ENCODE assay signal across 12 cellular contexts in the genomic region with DNA sequence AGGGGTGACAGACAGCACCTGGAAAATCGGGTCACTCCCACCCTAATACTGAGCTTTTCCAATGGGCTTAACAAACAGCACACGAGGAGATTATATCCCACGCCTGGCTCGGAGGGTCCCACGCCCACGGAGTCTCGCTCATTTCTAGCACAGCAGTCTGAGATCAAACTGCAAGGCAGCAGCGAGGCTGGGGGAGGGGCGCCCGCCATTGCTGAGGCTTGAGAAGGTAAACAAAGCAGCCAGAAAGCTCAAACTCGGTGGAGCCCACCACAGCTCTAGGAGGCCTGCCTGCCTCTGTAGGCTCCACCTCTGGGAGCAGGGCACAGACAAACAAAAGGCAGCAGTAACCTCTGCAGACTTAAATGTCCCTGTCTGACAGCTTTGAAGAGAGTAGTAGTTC. TPM values are rescaled to one million over a fixed set of nuclear protein-coding genes. Genes with fewer than 3 reads are reported as not detected.
A peak's percentile ranks its signal among the peaks of the same experiment; 100 is the strongest.
DNase-seq lines count a peak whose midpoint lies in the region; ATAC-seq and TF ChIP-seq lines count a peak whose summit lies in the region.
"Not testable (repeated sequence)": the region's sequence is repeated elsewhere in the genome, so short reads cannot be mapped to it uniquely, and the experiment has no call there.
"Had no signal": no experiment of that assay in that cellular context is flagged by ENCODE, and none has a peak within 500 bp of the region (broad histone marks: within the 10 kb centered on the region; RNA-seq: fewer than 3 reads in every experiment).

No MANE protein-coding gene starts in this region.

- not testable (repeated sequence) for H3K9me3 ChIP-seq in CD4-positive, alpha-beta memory T cell (ENCODE audit: control insufficient read depth in 1 of 2, low read length in 2 of 2); T-helper 17 cell (ENCODE audit: control insufficient read depth, low read length, poor library complexity, severe bottlenecking); upper lobe of right lung

- H3K27me3 Mint-ChIP-seq in CD4-positive, alpha-beta memory T cell; T-helper 17 cell; activated CD8-positive, alpha-beta T cell treated with anti-CD3 and anti-CD28 coated beads for 36 hours; activated T-helper 17 cell treated with anti-CD3 and anti-CD28 coated beads, Interleukin-2, amount 50 U/mL, for 72 hours; activated naive CD8-positive, alpha-beta T cell; immature natural killer cell (ENCODE audit: low read depth in 3 of 3): not testable (repeated sequence)

- TF ChIP-seq CTCF in activated CD8-positive, alpha-beta T cell treated with anti-CD3 and anti-CD28 coated beads for 36 hours (IDR thresholded peaks at IDR 0.05); upper lobe of right lung (IDR thresholded peaks at IDR 0.05): not testable (repeated sequence)

- intact Hi-C loops in CD4-positive, alpha-beta memory T cell (cut with micrococcal nuclease): loop anchor here (5.0 kb wide), 1 partner anchor 166 kb away; a partner anchor contains a TSS
- intact Hi-C loops in activated CD8-positive, alpha-beta T cell treated with anti-CD3 and anti-CD28 coated beads for 36 hours (cut with micrococcal nuclease); upper lobe of right lung (cut with DNase I): not testable (repeated sequence)

- peaks cover 56 to 90% (median 72%) of the 10 kb centered on the region in 4 donors for H3K4me1 Mint-ChIP-seq in CD4-positive, alpha-beta memory T cell
- H3K4me1 Mint-ChIP-seq in T-helper 17 cell: peaks cover 30% of the 10 kb centered on the region
- peaks cover 83% of the 10 kb centered on the region for H3K4me1 Mint-ChIP-seq in activated CD8-positive, alpha-beta T cell treated with anti-CD3 and anti-CD28 coated beads for 36 hours (ENCODE audit: low read depth)
- peaks cover 52% of the 10 kb centered on the region for H3K4me1 Mint-ChIP-seq in activated T-helper 17 cell treated with anti-CD3 and anti-CD28 coated beads, Interleukin-2, amount 50 U/mL, for 72 hours
- H3K4me1 Mint-ChIP-seq in activated naive CD8-positive, alpha-beta T cell (ENCODE audit: low read depth): peaks cover 83% of the 10 kb centered on the region
- H3K4me1 Mint-ChIP-seq in immature natural killer cell: peaks cover 85 to 92% of the 10 kb centered on the region in 2 donors

- H3K36me3 Mint-ChIP-seq in CD4-positive, alpha-beta memory T cell: peaks cover 43 to 45% of the 10 kb centered on the region in 2 donors
- not testable (repeated sequence) for H3K36me3 Mint-ChIP-seq in T-helper 17 cell (ENCODE audit: low read depth); activated T-helper 17 cell treated with anti-CD3 and anti-CD28 coated beads, Interleukin-2, amount 50 U/mL, for 72 hours (ENCODE audit: low read depth); immature natural killer cell
- peaks cover 46% of the 10 kb centered on the region for H3K36me3 Mint-ChIP-seq in activated CD8-positive, alpha-beta T cell treated with anti-CD3 and anti-CD28 coated beads for 36 hours (ENCODE audit: low read depth)
- peaks cover 23% of the 10 kb centered on the region for H3K36me3 Mint-ChIP-seq in activated naive CD8-positive, alpha-beta T cell

- H3K27me3 ChIP-seq in CD4-positive, alpha-beta memory T cell (ENCODE audit: insufficient read depth, low read length); upper lobe of right lung: not testable (repeated sequence)

- POLR2A ChIA-PET in CD4-positive, alpha-beta memory T cell (lab: Charles Lee; ENCODE audit: partially characterized antibody): interaction anchor here (0.9 to 6.2 kb wide), 16 partner anchors 8 to 380 kb away, joined by 3 to 72 read pairs (median 17); a partner anchor contains a TSS
- POLR2A ChIA-PET in activated CD8-positive, alpha-beta T cell treated with anti-CD3 and anti-CD28 coated beads for 36 hours (lab: Charles Lee): interaction anchor here (0.7 to 1.2 kb wide), 2 partner anchors 37 to 107 kb away, joined by 3 to 4 read pairs; no protein-coding TSS in a partner anchor

- not testable (repeated sequence) for H3K4me3 ChIP-seq in CD4-positive, alpha-beta memory T cell (ENCODE audit: low read length in 2 of 2); upper lobe of right lung

- not testable (repeated sequence) for H3K36me3 ChIP-seq in CD4-positive, alpha-beta memory T cell (ENCODE audit: insufficient read depth, low read length); upper lobe of right lung

- peaks cover 62% of the 10 kb centered on the region for H3K4me1 ChIP-seq in CD4-positive, alpha-beta memory T cell (ENCODE audit: insufficient read depth, low read length)
- H3K4me1 ChIP-seq in upper lobe of right lung: peaks cover 13% of the 10 kb centered on the region

- H3K4me3 Mint-ChIP-seq in CD4-positive, alpha-beta memory T cell: peak overlapping the region; percentile 31 to 83 (median 76)
- peak overlapping the region; percentile 69 for H3K4me3 Mint-ChIP-seq in T-helper 17 cell
- peak overlapping the region; percentile 54 for H3K4me3 Mint-ChIP-seq in activated CD8-positive, alpha-beta T cell treated with anti-CD3 and anti-CD28 coated beads for 36 hours
- H3K4me3 Mint-ChIP-seq in activated T-helper 17 cell treated with anti-CD3 and anti-CD28 coated beads, Interleukin-2, amount 50 U/mL, for 72 hours: peak overlapping the region; percentile 80
- peak overlapping the region; percentile 54 for H3K4me3 Mint-ChIP-seq in activated naive CD8-positive, alpha-beta T cell
- not testable (repeated sequence) for H3K4me3 Mint-ChIP-seq in immature natural killer cell

- H3K27ac Mint-ChIP-seq in CD4-positive, alpha-beta memory T cell: peak overlapping the region; percentile 86 to 94 (median 89)
- H3K27ac Mint-ChIP-seq in T-helper 17 cell (peak overlapping the region; percentile 96), immature natural killer cell (peak overlapping the region; percentile 40 to 89 (median 78))
- H3K27ac Mint-ChIP-seq in activated CD8-positive, alpha-beta T cell treated with anti-CD3 and anti-CD28 coated beads for 36 hours: peak overlapping the region; percentile 88
- peak overlapping the region; percentile 40 for H3K27ac Mint-ChIP-seq in activated T-helper 17 cell treated with anti-CD3 and anti-CD28 coated beads, Interleukin-2, amount 50 U/mL, for 72 hours
- peak overlapping the region; percentile 96 for H3K27ac Mint-ChIP-seq in activated naive CD8-positive, alpha-beta T cell

- not testable (repeated sequence) for DNase-seq in CD4-positive, alpha-beta memory T cell; T-helper 17 cell; immature natural killer cell; upper lobe of right lung
- peak; percentile 65 for DNase-seq in activated CD8-positive, alpha-beta T cell treated with anti-CD3 and anti-CD28 coated beads for 36 hours
- peak; percentile 36 to 47 for DNase-seq in stimulated activated CD4-positive, alpha-beta T cell treated with anti-CD3 and anti-CD28 coated beads, Interleukin-4, amount 100 ng/mL, for 48 hours (ENCODE audit: low read depth in 2 of 2)

- CTCF ChIA-PET in CD4-positive, alpha-beta memory T cell (lab: Charles Lee; ENCODE audit: partially characterized antibody): interaction anchor here (1.0 to 2.0 kb wide), 6 partner anchors 9 to 230 kb away, joined by 3 to 6 read pairs (median 4); no protein-coding TSS in a partner anchor
- CTCF ChIA-PET in activated CD8-positive, alpha-beta T cell treated with anti-CD3 and anti-CD28 coated beads for 36 hours (lab: Charles Lee): interaction anchor here (1.4 kb wide), 1 partner anchor 18 kb away, joined by 4 read pairs; no protein-coding TSS in a partner anchor

- H3K27ac ChIP-seq in CD4-positive, alpha-beta memory T cell (ENCODE audit: low read depth, low read length): peak overlapping the region; percentile 31
- H3K27ac ChIP-seq in upper lobe of right lung: peak overlapping the region; percentile 77

- peaks cover 0 to 60% (median 48%) of the 10 kb centered on the region in 8 donors for H3K9me3 Mint-ChIP-seq in CD4-positive, alpha-beta memory T cell
- peaks cover 20% of the 10 kb centered on the region for H3K9me3 Mint-ChIP-seq in activated CD8-positive, alpha-beta T cell treated with anti-CD3 and anti-CD28 coated beads for 36 hours
- H3K9me3 Mint-ChIP-seq in activated T-helper 17 cell treated with anti-CD3 and anti-CD28 coated beads, Interleukin-2, amount 50 U/mL, for 72 hours; activated naive CD8-positive, alpha-beta T cell (ENCODE audit: low read depth); immature natural killer cell: not testable (repeated sequence)

- not testable (repeated sequence) for ATAC-seq in T-helper 17 cell; activated CD8-positive, alpha-beta T cell treated with anti-CD3 and anti-CD28 coated beads for 36 hours; activated T-helper 17 cell treated with anti-CD3 and anti-CD28 coated beads, Interleukin-2, amount 50 U/mL, for 72 hours (replicated peaks); upper lobe of right lung

RNA-seq across cellular contexts. Expression of a gene that starts 6.9 kb away (rescaled TPM):
- total RNA-seq in CD4-positive, alpha-beta memory T cell: 100 to 1,000 TPM; 238 to 244 TPM
- polyA plus RNA-seq in CD4-positive, alpha-beta memory T cell: 100 to 1,000 TPM in 1 of 2 donors, 10 to 100 TPM in 1; 90.0 to 110 TPM
- total RNA-seq in T-helper 17 cell (10 to 100 TPM; 53.7 to 68.2 TPM), upper lobe of right lung (33.0 TPM)
- total RNA-seq in activated CD8-positive, alpha-beta T cell treated with anti-CD3 and anti-CD28 coated beads for 36 hours: 10 to 100 TPM; 42.2 to 42.7 TPM
- 10 to 100 TPM; 29.1 to 44.9 TPM for total RNA-seq in activated T-helper 17 cell treated with anti-CD3 and anti-CD28 coated beads, Interleukin-2, amount 50 U/mL, for 72 hours
- polyA plus RNA-seq in immature natural killer cell: 10 to 100 TPM; 63.1 to 93.5 (median 79.4) TPM
- total RNA-seq: H1, HT-29, PC-3 had no signal
- polyA plus RNA-seq: H1 had no signal

RNA-seq across cellular contexts. Expression of a gene that starts 37.8 kb away (rescaled TPM):
- 10 to 100 TPM; 93.7 to 97.6 TPM for total RNA-seq in CD4-positive, alpha-beta memory T cell
- polyA plus RNA-seq in CD4-positive, alpha-beta memory T cell: 10 to 100 TPM; 36.6 to 69.2 TPM
- total RNA-seq in T-helper 17 cell: 10 to 100 TPM; 14.1 to 23.0 TPM
- total RNA-seq in activated CD8-positive, alpha-beta T cell treated with anti-CD3 and anti-CD28 coated beads for 36 hours: 1 to 10 TPM; 8.7 to 9.3 TPM
- 1 to 10 TPM; 5.1 to 5.6 TPM for total RNA-seq in activated T-helper 17 cell treated with anti-CD3 and anti-CD28 coated beads, Interleukin-2, amount 50 U/mL, for 72 hours
- polyA plus RNA-seq in immature natural killer cell: 10 to 100 TPM; 19.1 to 71.4 (median 25.7) TPM
- total RNA-seq in upper lobe of right lung: 13.0 TPM
- total RNA-seq: A172, H1, HT-29, PC-3 had no signal
- polyA plus RNA-seq: H1 had no signal

RNA-seq across cellular contexts. Expression of a gene that starts 46.4 kb away (rescaled TPM):
- 100 to 1,000 TPM; 158 to 173 TPM for total RNA-seq in CD4-positive, alpha-beta memory T cell
- 100 to 1,000 TPM; 115 to 154 TPM for polyA plus RNA-seq in CD4-positive, alpha-beta memory T cell
- total RNA-seq in T-helper 17 cell (10 to 100 TPM; 25.5 to 48.3 TPM), upper lobe of right lung (61.7 TPM)
- total RNA-seq in activated CD8-positive, alpha-beta T cell treated with anti-CD3 and anti-CD28 coated beads for 36 hours: 10 to 100 TPM; 21.2 to 21.5 TPM
- 10 to 100 TPM; 42.3 to 57.3 TPM for total RNA-seq in activated T-helper 17 cell treated with anti-CD3 and anti-CD28 coated beads, Interleukin-2, amount 50 U/mL, for 72 hours
- 100 to 1,000 TPM; 119 to 279 (median 173) TPM for polyA plus RNA-seq in immature natural killer cell
- total RNA-seq: A172, H1, HT-29, PC-3 had no signal
- polyA plus RNA-seq: H1 had no signal

RNA-seq across cellular contexts. Expression of a gene that starts 58.6 kb away (rescaled TPM):
- total RNA-seq in CD4-positive, alpha-beta memory T cell: 100 to 1,000 TPM; 296 to 297 TPM
- polyA plus RNA-seq in CD4-positive, alpha-beta memory T cell: 100 to 1,000 TPM; 415 to 679 TPM
- 10 to 100 TPM; 44.1 to 65.3 TPM for total RNA-seq in T-helper 17 cell
- 10 to 100 TPM; 37.6 to 40.7 TPM for total RNA-seq in activated CD8-positive, alpha-beta T cell treated with anti-CD3 and anti-CD28 coated beads for 36 hours
- 100 to 1,000 TPM; 106 to 142 TPM for total RNA-seq in activated T-helper 17 cell treated with anti-CD3 and anti-CD28 coated beads, Interleukin-2, amount 50 U/mL, for 72 hours
- 100 to 1,000 TPM; 123 to 291 (median 123) TPM for polyA plus RNA-seq in immature natural killer cell
- 41.8 TPM for total RNA-seq in upper lobe of right lung
- total RNA-seq: A172, H1, HT-29, PC-3 had no signal
- polyA plus RNA-seq: H1 had no signal

Comparison
In these comparisons a context has a peak if more than half of its experiments do, and no peak if none do; other contexts are left out.
1. H3K27ac Mint-ChIP-seq: peak in every context shown above with its lines; median percentile 96 in T-helper 17 cell; 96 in activated naive CD8-positive, alpha-beta T cell; 89 in CD4-positive, alpha-beta memory T cell; 88 in activated CD8-positive, alpha-beta T cell treated with anti-CD3 and anti-CD28 coated beads for 36 hours; 78 in immature natural killer cell; 40 in activated T-helper 17 cell treated with anti-CD3 and anti-CD28 coated beads, Interleukin-2, amount 50 U/mL, for 72 hours.